Comparison of ENCODE assay signal across 21 cellular contexts in the genomic region with DNA sequence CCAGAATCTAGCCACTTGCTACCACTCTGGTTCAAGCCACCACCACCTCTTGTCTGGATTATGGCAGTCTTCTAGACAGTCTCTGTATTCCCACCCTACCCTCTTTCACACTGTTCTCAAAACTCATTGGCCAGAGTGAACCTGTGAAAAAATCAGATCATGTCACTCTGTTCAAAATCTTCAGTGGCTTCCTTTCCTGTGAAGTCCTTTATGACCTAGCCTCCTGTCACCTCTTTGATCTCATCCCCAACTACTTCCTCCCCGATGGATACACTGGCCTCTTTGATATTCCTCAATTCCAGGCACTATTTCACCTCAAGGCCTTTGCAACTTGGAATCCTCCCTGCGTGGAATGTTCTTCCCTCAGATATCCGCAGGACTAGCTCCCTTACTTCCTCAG. TPM values are rescaled to one million over a fixed set of nuclear protein-coding genes. Genes with fewer than 3 reads are reported as not detected.
A peak's percentile ranks its signal among the peaks of the same experiment; 100 is the strongest.
DNase-seq lines count a peak whose midpoint lies in the region; ATAC-seq and TF ChIP-seq lines count a peak whose summit lies in the region.
"Had no signal": no experiment of that assay in that cellular context is flagged by ENCODE, and none has a peak within 500 bp of the region (broad histone marks: within the 10 kb centered on the region; RNA-seq: fewer than 3 reads in every experiment).

No MANE protein-coding gene starts in this region.

- no peak for TF ChIP-seq EP300 in upper lobe of left lung (IDR thresholded peaks at IDR 0.05)

- no peaks in the 10 kb centered on the region for H3K9me3 ChIP-seq in naive thymus-derived CD4-positive, alpha-beta T cell (ENCODE audit: control insufficient read depth in 2 of 3, low read length in 3 of 3)
- H3K9me3 ChIP-seq in upper lobe of left lung, result no peaks in the 10 kb centered on the region
- H3K9me3 ChIP-seq: esophagus muscularis mucosa, neutrophil, spleen, uterus had no signal

- H3K27me3 Mint-ChIP-seq in activated naive CD4-positive, alpha-beta T cell treated with anti-CD3 and anti-CD28 coated beads, Interleukin-2, amount 10 ng/mL, durations not matched to agents 7 days and 5 days, result peaks cover 41% of the 10 kb centered on the region
- peaks cover 11% of the 10 kb centered on the region for H3K27me3 Mint-ChIP-seq in activated T-helper 17 cell treated with anti-CD3 and anti-CD28 coated beads, Interleukin-2, amount 50 U/mL, for 72 hours
- H3K27me3 Mint-ChIP-seq in naive thymus-derived CD4-positive, alpha-beta T cell, result peaks cover 0 to 59% (median 0%) of the 10 kb centered on the region in 5 donors

- no peaks in the 10 kb centered on the region for H3K36me3 ChIP-seq in naive thymus-derived CD4-positive, alpha-beta T cell (ENCODE audit: control insufficient read depth in 2 of 3, insufficient read depth in 3 of 3, low read length in 3 of 3)
- no peaks in the 10 kb centered on the region for H3K36me3 ChIP-seq in upper lobe of left lung
- H3K36me3 ChIP-seq: esophagus muscularis mucosa, neutrophil, spleen, uterus had no signal

- TF ChIP-seq CTCF in upper lobe of left lung (IDR thresholded peaks at IDR 0.05), result no peak

- no peak for DNase-seq in activated naive CD4-positive, alpha-beta T cell treated with anti-CD3 and anti-CD28 coated beads, Interleukin-2, amount 10 ng/mL, durations not matched to agents 7 days and 5 days
- DNase-seq in activated naive CD4-positive, alpha-beta T cell treated with anti-CD3 and anti-CD28 coated beads, Interleukin-2, amount 50 U/mL, for 16 hours, result no peak
- DNase-seq in naive thymus-derived CD4-positive, alpha-beta T cell, result no peak
- DNase-seq in COR-L47 (lab: John Stamatoyannopoulos, UW), result no peak
- no peak for DNase-seq in upper lobe of left lung
- DNase-seq: aorta; effector memory CD8-positive, alpha-beta T cell; kidney glomerular epithelial cell; NCI-H2171; spleen; stimulated activated CD4-positive, alpha-beta T cell treated with anti-CD3 and anti-CD28 coated beads, Interleukin-4, amount 100 ng/mL, for 4 hours; uterus had no signal

- H3K36me3 Mint-ChIP-seq in activated naive CD4-positive, alpha-beta T cell treated with anti-CD3 and anti-CD28 coated beads, Interleukin-2, amount 10 ng/mL, durations not matched to agents 7 days and 5 days, result peaks cover 1% of the 10 kb centered on the region
- H3K36me3 Mint-ChIP-seq in activated T-helper 17 cell treated with anti-CD3 and anti-CD28 coated beads, Interleukin-2, amount 50 U/mL, for 72 hours (ENCODE audit: low read depth), result no peaks in the 10 kb centered on the region
- H3K36me3 Mint-ChIP-seq in naive thymus-derived CD4-positive, alpha-beta T cell, result no peaks in the 10 kb centered on the region

- H3K4me1 ChIP-seq in naive thymus-derived CD4-positive, alpha-beta T cell (ENCODE audit: control insufficient read depth in 2 of 2, insufficient read depth in 2 of 2, low read length in 2 of 2), result peaks cover 0 to 5% of the 10 kb centered on the region in 2 donors
- H3K4me1 ChIP-seq in upper lobe of left lung, result peaks cover 3 to 9% (median 6%) of the 10 kb centered on the region in 4 donors
- H3K4me1 ChIP-seq: uterus had no signal

- H3K4me3 ChIP-seq in naive thymus-derived CD4-positive, alpha-beta T cell (ENCODE audit: low read length), result no peak overlapping the region
- no peak overlapping the region for H3K4me3 ChIP-seq in upper lobe of left lung
- H3K4me3 ChIP-seq: GM12878, K562, spleen, uterus had no signal

- no peak overlapping the region for H3K27ac Mint-ChIP-seq in activated naive CD4-positive, alpha-beta T cell treated with anti-CD3 and anti-CD28 coated beads, Interleukin-2, amount 10 ng/mL, durations not matched to agents 7 days and 5 days
- H3K27ac Mint-ChIP-seq in activated T-helper 17 cell treated with anti-CD3 and anti-CD28 coated beads, Interleukin-2, amount 50 U/mL, for 72 hours, result no peak overlapping the region
- peak overlapping the region in 1 of 9 donors; percentile 26 for H3K27ac Mint-ChIP-seq in naive thymus-derived CD4-positive, alpha-beta T cell
- H3K27ac Mint-ChIP-seq: effector memory CD8-positive, alpha-beta T cell had no signal

- intact Hi-C loops in naive thymus-derived CD4-positive, alpha-beta T cell (cut with micrococcal nuclease), result loop anchor here (5.0 to 10.0 kb wide), 8 partner anchors 74 to 1331 kb away; a partner anchor contains a TSS

- no peak for TF ChIP-seq POLR2A in upper lobe of left lung (IDR thresholded peaks at IDR 0.05)

- H3K27ac ChIP-seq in naive thymus-derived CD4-positive, alpha-beta T cell (ENCODE audit: low read depth, low read length), result no peak overlapping the region
- H3K27ac ChIP-seq in temporal lobe (ENCODE audit: low read depth, low read length), result peak overlapping the region; percentile 54
- no peak overlapping the region for H3K27ac ChIP-seq in upper lobe of left lung
- H3K27ac ChIP-seq: neutrophil, spleen, uterus had no signal

- H3K27me3 ChIP-seq in naive thymus-derived CD4-positive, alpha-beta T cell (ENCODE audit: control insufficient read depth in 2 of 2, insufficient read depth in 2 of 2, low read length in 2 of 2), result no peaks in the 10 kb centered on the region
- no peaks in the 10 kb centered on the region for H3K27me3 ChIP-seq in upper lobe of left lung
- H3K27me3 ChIP-seq: esophagus muscularis mucosa, uterus had no signal

- no peak for ATAC-seq in activated T-helper 17 cell treated with anti-CD3 and anti-CD28 coated beads, Interleukin-2, amount 50 U/mL, for 72 hours (replicated peaks)
- ATAC-seq in naive thymus-derived CD4-positive, alpha-beta T cell, result no peak
- no peak for ATAC-seq in HG03039 (IDR thresholded peaks at IDR 0.05; ENCODE audit: unreplicated experiment)
- ATAC-seq in upper lobe of left lung (ENCODE audit: low FRiP score in 2 of 2), result no peak
- ATAC-seq: activated CD4-positive, CD25-positive, alpha-beta regulatory T cell treated with anti-CD3 and anti-CD28 coated beads, Interleukin-2, amount 50 U/mL, for 24 hours; effector memory CD8-positive, alpha-beta T cell; GM12878; K562; SK-N-SH treated with all-trans-retinoic acid at 6 μM for 48 hours had no signal

- H3K9me3 Mint-ChIP-seq in activated naive CD4-positive, alpha-beta T cell treated with anti-CD3 and anti-CD28 coated beads, Interleukin-2, amount 10 ng/mL, durations not matched to agents 7 days and 5 days, result no peaks in the 10 kb centered on the region
- no peaks in the 10 kb centered on the region for H3K9me3 Mint-ChIP-seq in activated T-helper 17 cell treated with anti-CD3 and anti-CD28 coated beads, Interleukin-2, amount 50 U/mL, for 72 hours
- no peaks in the 10 kb centered on the region for H3K9me3 Mint-ChIP-seq in naive thymus-derived CD4-positive, alpha-beta T cell
- H3K9me3 Mint-ChIP-seq: effector memory CD8-positive, alpha-beta T cell had no signal

- CTCF ChIA-PET in activated naive CD4-positive, alpha-beta T cell treated with anti-CD3 and anti-CD28 coated beads, Interleukin-2, amount 10 ng/mL, durations not matched to agents 7 days and 5 days (lab: Charles Lee), result interaction anchor here (2.0 kb wide), 1 partner anchor 21 kb away, joined by 11 read pairs; a partner anchor contains a TSS
- CTCF ChIA-PET in naive thymus-derived CD4-positive, alpha-beta T cell (lab: Charles Lee), result interaction anchor here (1.4 to 1.5 kb wide), 2 partner anchors 10 to 302 kb away, joined by 7 to 10 read pairs; no protein-coding TSS in a partner anchor

- POLR2A ChIA-PET in naive thymus-derived CD4-positive, alpha-beta T cell (lab: Charles Lee), result interaction anchor here (2.2 kb wide), 1 partner anchor 9 kb away, joined by 6 read pairs; no protein-coding TSS in a partner anchor

- peaks cover 20% of the 10 kb centered on the region for H3K4me1 Mint-ChIP-seq in activated naive CD4-positive, alpha-beta T cell treated with anti-CD3 and anti-CD28 coated beads, Interleukin-2, amount 10 ng/mL, durations not matched to agents 7 days and 5 days
- H3K4me1 Mint-ChIP-seq in activated T-helper 17 cell treated with anti-CD3 and anti-CD28 coated beads, Interleukin-2, amount 50 U/mL, for 72 hours, result no peaks in the 10 kb centered on the region
- peaks cover 0 to 8% (median 5%) of the 10 kb centered on the region in 7 donors for H3K4me1 Mint-ChIP-seq in naive thymus-derived CD4-positive, alpha-beta T cell

- H3K4me3 Mint-ChIP-seq in activated naive CD4-positive, alpha-beta T cell treated with anti-CD3 and anti-CD28 coated beads, Interleukin-2, amount 10 ng/mL, durations not matched to agents 7 days and 5 days, result peak overlapping the region; percentile 37
- H3K4me3 Mint-ChIP-seq in activated T-helper 17 cell treated with anti-CD3 and anti-CD28 coated beads, Interleukin-2, amount 50 U/mL, for 72 hours, result peak overlapping the region; percentile 84
- H3K4me3 Mint-ChIP-seq in naive thymus-derived CD4-positive, alpha-beta T cell, result peak overlapping the region in 9 of 10 donors; percentile 16 to 95 (median 42)

- 75 to 77% methylated on average over 3 of the region's 3 CpGs for WGBS in upper lobe of left lung, 2 donors

RNA-seq across cellular contexts. Expression of a gene that starts 21.2 kb away (rescaled TPM):
- total RNA-seq in activated T-helper 17 cell treated with anti-CD3 and anti-CD28 coated beads, Interleukin-2, amount 50 U/mL, for 72 hours, result 10 to 100 TPM; 64.3 to 67.1 TPM
- 10 to 100 TPM in 1 of 5 experiments, 1 to 10 TPM in 1, under 1 TPM in 3; 0.35 to 48.6 (median 0.82) TPM for total RNA-seq in naive thymus-derived CD4-positive, alpha-beta T cell
- polyA plus RNA-seq in naive thymus-derived CD4-positive, alpha-beta T cell, result under 1 TPM in 1 of 2 donors, not detected in 1; 0.30 TPM
- total RNA-seq in temporal lobe (12.8 TPM), upper lobe of left lung (1 to 10 TPM; 2.5 to 5.8 (median 5.1) TPM)
